ENCODE assay signal across 32 cellular contexts in genomic region chr16:49987381-49987780, GRCh38.
"Had no signal": no experiment of that assay in that cellular context is flagged by ENCODE, and none has a peak within 500 bp of the region (broad histone marks: within the 10 kb centered on the region; RNA-seq: fewer than 3 reads in every experiment).

No MANE protein-coding gene starts in this region.

- H3K27me3 ChIP-seq: ascending aorta, cardiac muscle cell, MG63 had no signal

- H2AFZ ChIP-seq: PC-9 had no signal

- H3K36me3 Mint-ChIP-seq: activated naive CD8-positive, alpha-beta T cell treated with anti-CD3 and anti-CD28 coated beads, Interleukin-2, amount 10 ng/mL, durations not matched to agents 7 days and 5 days had no signal

- H3K4me1 Mint-ChIP-seq: activated B cell treated with CpG ODN at 0.5 μM for 24 hours; central memory CD8-positive, alpha-beta T cell had no signal

- DNase-seq: activated B cell treated with CpG ODN at 0.5 μM for 24 hours; activated CD4-positive, alpha-beta T cell treated with anti-CD3 and anti-CD28 coated beads for 48 hours; activated CD4-positive, alpha-beta T cell treated with anti-CD3 and anti-CD28 coated beads, Interleukin-2, amount 50 U/mL, for 4 hours; activated CD4-positive, CD25-positive, alpha-beta regulatory T cell treated with anti-CD3 and anti-CD28 coated beads, Interleukin-2, amount 50 U/mL, for 72 hours; activated effector memory CD4-positive, alpha-beta T cell treated with Interleukin-2 at 50 U/mL for 16 hours; activated naive CD4-positive, alpha-beta T cell treated with anti-CD3 and anti-CD28 coated beads, Interleukin-2, amount 50 U/mL, for 16 hours; activated naive CD8-positive, alpha-beta T cell treated with anti-CD3 and anti-CD28 coated beads, Interleukin-2, amount 10 ng/mL, durations not matched to agents 7 days and 5 days; activated T-cell treated with anti-CD3 and anti-CD28 coated beads, Interleukin-2, amount 50 U/mL, for 1 hour; amygdala; Kasumi-1; KG1; MG63; NCI-H1092; NCI-H1436 treated with DMSO at 0.1 percent for 48 hours; NCI-H1694 treated with DMSO at 0.1 percent for 48 hours; NCI-H2029; NCI-H345; NCI-H524 treated with DMSO at 0.1 percent for 48 hours; NCI-H748 treated with DMSO at 0.1 percent for 48 hours; PC-9; SIG-M5; SW 1271; T-helper 9 cell had no signal

- H3K27ac Mint-ChIP-seq: activated B cell treated with CpG ODN at 0.5 μM for 24 hours; activated naive CD8-positive, alpha-beta T cell treated with anti-CD3 and anti-CD28 coated beads, Interleukin-2, amount 10 ng/mL, durations not matched to agents 7 days and 5 days; activated T-helper 1 cell treated with anti-CD3 and anti-CD28 coated beads, Interleukin-12 subunit alpha, Interleukin-12 subunit beta, Interleukin-2, Interleukin-4 antibody, amounts not matched to agents 30 ng/mL and 10 ng/mL and 1 ng/mL, durations not matched to agents 14 hours and 24 hours and 36 hours had no signal

- H3K9me3 Mint-ChIP-seq: activated B cell treated with CpG ODN at 0.5 μM for 24 hours; activated naive CD8-positive, alpha-beta T cell treated with anti-CD3 and anti-CD28 coated beads, Interleukin-2, amount 10 ng/mL, durations not matched to agents 7 days and 5 days; activated T-helper 1 cell treated with anti-CD3 and anti-CD28 coated beads, Interleukin-12 subunit alpha, Interleukin-12 subunit beta, Interleukin-2, Interleukin-4 antibody, amounts not matched to agents 30 ng/mL and 10 ng/mL and 1 ng/mL, durations not matched to agents 14 hours and 24 hours and 36 hours; central memory CD8-positive, alpha-beta T cell had no signal

- H3K4me3 ChIP-seq: cardiac muscle cell, PC-9 had no signal

- H3K9me3 ChIP-seq: ascending aorta, MG63 had no signal

- H3K36me3 ChIP-seq: ascending aorta, cardiac muscle cell, MG63 had no signal

- ATAC-seq: Right ventricle myocardium inferior, SK-N-SH treated with all-trans-retinoic acid at 6 μM for 48 hours had no signal

- H3K27ac ChIP-seq: cardiac muscle cell, PC-9, RWPE1, VCaP had no signal

- H3K27me3 Mint-ChIP-seq: central memory CD8-positive, alpha-beta T cell had no signal

- H3K4me3 Mint-ChIP-seq: activated B cell treated with CpG ODN at 0.5 μM for 24 hours; activated naive CD8-positive, alpha-beta T cell treated with anti-CD3 and anti-CD28 coated beads, Interleukin-2, amount 10 ng/mL, durations not matched to agents 7 days and 5 days; activated T-helper 1 cell treated with anti-CD3 and anti-CD28 coated beads, Interleukin-12 subunit alpha, Interleukin-12 subunit beta, Interleukin-2, Interleukin-4 antibody, amounts not matched to agents 30 ng/mL and 10 ng/mL and 1 ng/mL, durations not matched to agents 14 hours and 24 hours and 36 hours; central memory CD8-positive, alpha-beta T cell had no signal

- FAIRE-seq: RCC 7860 had no signal
